20 cellular contexts compared by ENCODE assay signal in genomic region chr20:19962958-19963357, GRCh38.
"Had no signal": no experiment of that assay in that cellular context is flagged by ENCODE, and none has a peak within 500 bp of the region (broad histone marks: within the 10 kb centered on the region; RNA-seq: fewer than 3 reads in every experiment).

No MANE protein-coding gene starts in this region.

- H3K9me3 ChIP-seq: SJSA1 had no signal

- DNase-seq: KBM-7, NCI-H1048, NCI-H1105, NCI-H1417 treated with DMSO at 0.1 percent for 48 hours, NCI-H146, NCI-H1694 treated with DMSO at 0.1 percent for 48 hours, NCI-H1930, NCI-H2081 treated with DMSO at 0.1 percent for 48 hours, NCI-H2171, NCI-H226, NCI-H446, NCI-H510A, NCI-H524 treated with DMSO at 0.1 percent for 48 hours, NCI-H774, PC-3, SHP77 treated with DMSO at 0.1 percent for 48 hours had no signal

- H3K27me3 ChIP-seq: SJSA1 had no signal

- ATAC-seq: Panc1, PC-3, Right ventricle myocardium inferior had no signal

- H3K4me3 ChIP-seq: SJSA1, SK-N-MC had no signal

- H3K27ac ChIP-seq: SJSA1, SK-N-MC had no signal
